1 cellular context compared by ENCODE assay signal in the genomic region with DNA sequence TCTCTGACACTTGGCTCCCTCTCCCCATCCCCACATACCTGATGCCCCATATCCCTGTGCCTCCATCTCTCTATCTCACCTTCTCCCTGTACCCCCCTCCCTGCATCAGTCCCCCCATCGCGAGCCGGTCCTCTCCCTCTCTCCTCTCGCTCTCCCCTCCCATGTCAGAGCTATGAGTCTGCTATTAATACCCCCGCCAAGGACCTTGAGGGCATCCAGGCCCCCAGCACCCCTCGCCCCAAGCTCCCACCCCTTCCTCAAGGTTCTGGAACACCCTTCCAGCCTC.
TF ChIP-seq lines count a peak whose summit lies in the region.

No MANE protein-coding gene starts in this region.

TF ChIP-seq in HEK293, 187 proteins besides CTCF, POLR2A, EP300 and RAD21 (continued from another document):
- TF ChIP-seq ZNF398 (tag by site-specific recombination; IDR thresholded peaks at IDR 0.05) (peak; percentile 50; the same call in 1 of the 2 replicates), KLF8 (tag by site-specific recombination; IDR thresholded peaks at IDR 0.05) (no peak)
